12 cellular contexts compared by ENCODE assay signal in genomic region chr13:97114696-97115095, GRCh38.
DNase-seq lines count a peak whose midpoint lies in the region; ATAC-seq and TF ChIP-seq lines count a peak whose summit lies in the region.
"Had no signal": no experiment of that assay in that cellular context is flagged by ENCODE, and none has a peak within 500 bp of the region (broad histone marks: within the 10 kb centered on the region; RNA-seq: fewer than 3 reads in every experiment).

No MANE protein-coding gene starts in this region.

- ATAC-seq in GM21515 (IDR thresholded peaks at IDR 0.05; ENCODE audit: unreplicated experiment) (no peak), omental fat pad (ENCODE audit: low FRiP score) (no peak)

- no peaks in the 10 kb centered on the region for H3K79me2 ChIP-seq in mesendoderm (ENCODE audit: control insufficient read depth, insufficient read depth, low read length)

- H3K4me1 ChIP-seq in mesendoderm (ENCODE audit: control insufficient read depth, low read depth, low read length) (peaks cover 9% of the 10 kb centered on the region), stomach (peaks cover 15 to 77% (median 58%) of the 10 kb centered on the region in 4 donors)

- TF ChIP-seq CTCF in coronary artery (IDR thresholded peaks at IDR 0.05) (no peak), stomach (IDR thresholded peaks at IDR 0.05) (no peak), omental fat pad (IDR thresholded peaks at IDR 0.05) (no peak)

- no peaks in the 10 kb centered on the region for H3K79me1 ChIP-seq in mesendoderm (ENCODE audit: low read length)

- H2BK120ac ChIP-seq in mesendoderm (ENCODE audit: low read depth, low read length): no peak overlapping the region

- H3K23ac ChIP-seq in mesendoderm (ENCODE audit: low read length): no peak overlapping the region

- no peak overlapping the region for H3K4me2 ChIP-seq in mesendoderm (ENCODE audit: low read length)
- H3K4me2 ChIP-seq: PC-9 had no signal

- TF ChIP-seq POLR2A in stomach (IDR thresholded peaks at IDR 0.05): no peak

- no peak overlapping the region for H2AK5ac ChIP-seq in mesendoderm (ENCODE audit: low read length)

- no peak overlapping the region for H4K8ac ChIP-seq in mesendoderm (ENCODE audit: low read depth, low read length)

- H3K9ac ChIP-seq in mesendoderm (ENCODE audit: low read length): no peak overlapping the region

- H3K27ac ChIP-seq in coronary artery: peak overlapping the region; percentile 76 to 89
- no peak overlapping the region for H3K27ac ChIP-seq in mesendoderm (ENCODE audit: low read depth, low read length)
- peak overlapping the region; percentile 17 to 78 (median 73) for H3K27ac ChIP-seq in stomach
- H3K27ac ChIP-seq: PC-9 had no signal

- H3K4me3 ChIP-seq in coronary artery (peak overlapping the region; percentile 58), mesendoderm (ENCODE audit: low read length) (no peak overlapping the region), stomach (no peak overlapping the region)
- H3K4me3 ChIP-seq: PC-9 had no signal

- no peak for TF ChIP-seq EP300 in stomach (IDR thresholded peaks at IDR 0.05)

- no peaks in the 10 kb centered on the region for H3K27me3 ChIP-seq in mesendoderm (ENCODE audit: insufficient read depth, low read length, poor library complexity)
- no peaks in the 10 kb centered on the region for H3K27me3 ChIP-seq in stomach

- H3K36me3 ChIP-seq in mesendoderm (ENCODE audit: control insufficient read depth, insufficient read depth, low read length): no peaks in the 10 kb centered on the region
- H3K36me3 ChIP-seq in stomach: no peaks in the 10 kb centered on the region

- intact Hi-C loops in stomach (cut with DNase I; ENCODE audit: low total_unique reads): loop anchor here (5.0 kb wide), 1 partner anchor 248 kb away; no protein-coding TSS in a partner anchor

- no peak overlapping the region for H2BK15ac ChIP-seq in mesendoderm (replicated peaks; ENCODE audit: low read depth)

- no peak overlapping the region for H3K4ac ChIP-seq in mesendoderm (ENCODE audit: low read depth, low read length)

- no peaks in the 10 kb centered on the region for H3K9me3 ChIP-seq in stomach

- DNase-seq in OCI-M1 (lab: John Stamatoyannopoulos, UW): peak; percentile 7
- no peak for DNase-seq in coronary artery (ENCODE audit: low spot score)
- no peak for DNase-seq in mesendoderm
- no peak for DNase-seq in stomach
- DNase-seq in DMS53 treated with DMSO at 0.1 percent for 48 hours (lab: John Stamatoyannopoulos, UW; ENCODE audit: unreplicated experiment): no peak
- no peak for DNase-seq in putamen (ENCODE audit: low spot score)
- DNase-seq in omental fat pad (ENCODE audit: low spot score): no peak
- DNase-seq: activated naive CD4-positive, alpha-beta T cell; NCI-H1092 treated with DMSO at 0.1 percent for 48 hours; PC-9; T-helper 2 cell had no signal

- H3K18ac ChIP-seq in mesendoderm (ENCODE audit: low read length): peak overlapping the region; percentile 45

- H3K56ac ChIP-seq in mesendoderm (ENCODE audit: low read length): peak overlapping the region; percentile 19

- no peak overlapping the region for H4K5ac ChIP-seq in mesendoderm (ENCODE audit: low read length)

- H2BK5ac ChIP-seq in mesendoderm (ENCODE audit: low read length): no peak overlapping the region

- no CpG with 5 or more reads among the region's 5 CpGs for WGBS in mesendoderm (ENCODE audit: extremely low coverage, insufficient coverage, low lambda C conversion rate)
- 66 to 88% (median 74%) methylated on average over 5 of the region's 5 CpGs for WGBS in stomach, 5 donors
